16 cellular contexts compared by ENCODE assay signal in the genomic region with DNA sequence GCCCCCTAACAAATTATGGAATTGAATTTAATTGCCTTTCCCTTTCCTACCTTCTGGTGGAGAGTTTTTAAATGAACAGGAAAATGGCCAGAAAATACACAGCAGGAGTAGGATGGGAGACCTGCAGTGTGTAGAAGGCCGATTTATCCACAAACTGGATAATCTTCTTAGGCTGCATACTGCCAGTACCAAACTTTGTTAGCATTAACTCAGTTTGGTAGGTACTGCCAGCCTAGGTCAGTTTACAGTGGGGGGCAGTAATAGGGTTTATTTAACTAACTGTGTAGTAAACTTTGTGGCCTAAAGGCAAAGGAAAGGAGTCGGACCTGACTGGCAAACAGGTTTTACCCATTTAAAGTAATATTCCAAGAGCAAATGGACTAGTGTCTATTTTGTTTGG. TPM values are rescaled to one million over a fixed set of nuclear protein-coding genes. Genes with fewer than 3 reads are reported as not detected.
DNase-seq lines count a peak whose midpoint lies in the region; ATAC-seq and TF ChIP-seq lines count a peak whose summit lies in the region.
"Had no signal": no experiment of that assay in that cellular context is flagged by ENCODE, and none has a peak within 500 bp of the region (broad histone marks: within the 10 kb centered on the region; RNA-seq: fewer than 3 reads in every experiment).

No MANE protein-coding gene starts in this region.

- no peak overlapping the region for H2AK5ac ChIP-seq in mesenchymal stem cell (ENCODE audit: low read length, severe bottlenecking)

- H3K18ac ChIP-seq in mesenchymal stem cell (ENCODE audit: low read depth in 1 of 2, low read length in 2 of 2) = no peak overlapping the region

- H3K4me1 Mint-ChIP-seq in activated B cell treated with CpG ODN at 0.5 μM for 24 hours = peaks cover 75% of the 10 kb centered on the region

- no peak overlapping the region for H3K4me2 ChIP-seq in mesenchymal stem cell (ENCODE audit: low read length, poor library complexity, severe bottlenecking)

- H4K91ac ChIP-seq in mesenchymal stem cell (ENCODE audit: low read length) = no peak overlapping the region

- H3K27ac ChIP-seq in HEK293 (ENCODE audit: extremely low read depth, low read depth, low read length) = peak overlapping the region; percentile 47; the same call in 1 of the 2 replicates
- no peak overlapping the region for H3K27ac ChIP-seq in mesenchymal stem cell (ENCODE audit: low read length, poor library complexity, severe bottlenecking)

- CTCF ChIA-PET in HEK293 (lab: Yijun Ruan, JAX) (no interaction called here), activated B cell treated with CpG ODN at 0.5 μM for 24 hours (lab: Charles Lee) (interaction anchor here (3.4 kb wide), 1 partner anchor 122 kb away, joined by 13 read pairs; no protein-coding TSS in a partner anchor)

- H4K8ac ChIP-seq in mesenchymal stem cell (ENCODE audit: low read length) = no peak overlapping the region

- no peak overlapping the region for H2BK15ac ChIP-seq in mesenchymal stem cell (ENCODE audit: low read depth, poor library complexity, severe bottlenecking)

- H3K4ac ChIP-seq in mesenchymal stem cell (ENCODE audit: low read depth in 1 of 2, low read length in 2 of 2) = no peak overlapping the region

- no peak overlapping the region for H3K14ac ChIP-seq in mesenchymal stem cell (ENCODE audit: low read length in 2 of 2)

- H3K27me3 Mint-ChIP-seq in activated B cell treated with CpG ODN at 0.5 μM for 24 hours = no peaks in the 10 kb centered on the region

- H3K4me1 ChIP-seq in HEK293 (ENCODE audit: control insufficient read depth, insufficient read depth, low read length) = peaks cover 8% of the 10 kb centered on the region
- H3K4me1 ChIP-seq in mesenchymal stem cell (ENCODE audit: control insufficient read depth, insufficient read depth, low read depth, low read length) = peaks cover 2% of the 10 kb centered on the region

- H3K4me3 Mint-ChIP-seq in activated B cell treated with CpG ODN at 0.5 μM for 24 hours = peak overlapping the region; percentile 53

- DNase-seq in SIG-M5 treated with dmso at 0.1 percent for 504 hours (lab: John Stamatoyannopoulos, UW; ENCODE audit: unreplicated experiment) (peak; percentile 100), SIG-M5 (lab: John Stamatoyannopoulos, UW) (no peak), activated B cell treated with CpG ODN at 0.5 μM for 24 hours (no peak), mesenchymal stem cell (no peak), KG1 (lab: John Stamatoyannopoulos, UW) (no peak)
- DNase-seq: 8988T; effector memory CD4-positive, alpha-beta T cell; GF-D8; mesendoderm; NCI-H1105; NCI-H446; posterior cingulate gyrus had no signal

- no peaks in the 10 kb centered on the region for H3K27me3 ChIP-seq in mesenchymal stem cell (ENCODE audit: control insufficient read depth in 1 of 2, insufficient read depth in 1 of 2, low read length in 2 of 2)

- POLR2A ChIA-PET in HEK293 (lab: Yijun Ruan, JAX) (no interaction called here), activated B cell treated with CpG ODN at 0.5 μM for 24 hours (lab: Charles Lee) (interaction anchor here (2.5 to 5.9 kb wide), 2 partner anchors 38 to 94 kb away, joined by 15 to 75 read pairs; no protein-coding TSS in a partner anchor)

- H3K23ac ChIP-seq in mesenchymal stem cell (ENCODE audit: low read length in 2 of 2) = no peak overlapping the region

- H3K9me3 ChIP-seq in HEK293 (ENCODE audit: control insufficient read depth, insufficient read depth, low read depth, low read length) (no peaks in the 10 kb centered on the region), mesenchymal stem cell (ENCODE audit: control insufficient read depth, low read length) (no peaks in the 10 kb centered on the region)

- ATAC-seq in activated B cell treated with CpG ODN at 0.5 μM for 24 hours (ENCODE audit: low read depth) (no peak), HG02678 (IDR thresholded peaks at IDR 0.05; ENCODE audit: unreplicated experiment) (no peak), HG02571 (IDR thresholded peaks at IDR 0.05; ENCODE audit: unreplicated experiment) (no peak)
- ATAC-seq: HCT116 had no signal

- H2BK12ac ChIP-seq in mesenchymal stem cell (ENCODE audit: low read length in 2 of 2) = no peak overlapping the region

- H3K4me3 ChIP-seq in HEK293 (ENCODE audit: low read depth, low read length) (no peak overlapping the region), mesenchymal stem cell (ENCODE audit: insufficient read depth in 1 of 2, low read depth in 1 of 2, low read length in 2 of 2) (peak overlapping the region in 1 of 2 experiments; percentile 8)

- no peak overlapping the region for H2BK120ac ChIP-seq in mesenchymal stem cell (ENCODE audit: low read depth, low read length)

- no peaks in the 10 kb centered on the region for H3K9me3 Mint-ChIP-seq in activated B cell treated with CpG ODN at 0.5 μM for 24 hours

- H3K36me3 Mint-ChIP-seq in activated B cell treated with CpG ODN at 0.5 μM for 24 hours (ENCODE audit: low read depth) = peaks cover 47% of the 10 kb centered on the region

- H3K79me1 ChIP-seq in mesenchymal stem cell (replicated peaks; ENCODE audit: low read length, poor library complexity, severe bottlenecking) = peaks cover 7% of the 10 kb centered on the region

- H3K9ac ChIP-seq in mesenchymal stem cell (ENCODE audit: low read length) = peak overlapping the region; percentile 33

- TF ChIP-seq CTCF in HEK293 (tag by site-specific recombination; IDR thresholded peaks at IDR 0.05) = no peak
- no peak for TF ChIP-seq CTCF in activated B cell treated with CpG ODN at 0.5 μM for 24 hours (IDR thresholded peaks at IDR 0.05)

- H3K36me3 ChIP-seq in HEK293 (ENCODE audit: control insufficient read depth in 2 of 2, insufficient read depth in 1 of 2, low read length in 2 of 2) (no peaks in the 10 kb centered on the region), mesenchymal stem cell (ENCODE audit: control insufficient read depth in 1 of 2, insufficient read depth in 2 of 2, low read depth in 1 of 2, low read length in 2 of 2) (peaks cover 0 to 4% of the 10 kb centered on the region in 2 experiments)

- intact Hi-C loops in activated B cell treated with CpG ODN at 0.5 μM for 24 hours (cut with micrococcal nuclease) = no loop called here

- no peak overlapping the region for H2AFZ ChIP-seq in mesenchymal stem cell (ENCODE audit: low read depth, low read length)

- no peak overlapping the region for H2BK5ac ChIP-seq in mesenchymal stem cell (ENCODE audit: low read depth, low read length, poor library complexity, severe bottlenecking)

- peak overlapping the region; percentile 57 for H3K27ac Mint-ChIP-seq in activated B cell treated with CpG ODN at 0.5 μM for 24 hours

- WGBS in mesenchymal stem cell = 82% methylated on average over 2 of the region's 2 CpGs

TF ChIP-seq in HEK293, 187 proteins besides CTCF, POLR2A, EP300 and RAD21 (continues in another document):
- TF ChIP-seq ZNF670 (tag by site-specific recombination; IDR thresholded peaks at IDR 0.05; ENCODE audit: low read depth) (no peak), ZNF391 (tag by site-specific recombination; IDR thresholded peaks at IDR 0.05; ENCODE audit: borderline replicate concordance, low read depth) (no peak), KLF10 (tag by site-specific recombination; IDR thresholded peaks at IDR 0.05) (no peak), IKZF3 (tag by site-specific recombination; IDR thresholded peaks at IDR 0.05) (peak; percentile 27), ZNF133 (tag by site-specific recombination; IDR thresholded peaks at IDR 0.05) (no peak), ZNF623 (tag by site-specific recombination; IDR thresholded peaks at IDR 0.05) (no peak), ZSCAN30 (tag by site-specific recombination; IDR thresholded peaks at IDR 0.05) (peak; percentile 15; the same call in 1 of the 2 replicates), ZNF184 (tag by site-specific recombination; IDR thresholded peaks at IDR 0.05) (no peak), YY2 (tag by site-specific recombination; IDR thresholded peaks at IDR 0.05) (no peak), SCRT2 (tag by site-specific recombination; IDR thresholded peaks at IDR 0.05) (no peak), ZNF473 (tag by site-specific recombination; IDR thresholded peaks at IDR 0.05) (no peak), ZNF529 (tag by site-specific recombination; IDR thresholded peaks at IDR 0.05; ENCODE audit: insufficient replicate concordance) (no peak), ZBTB8A (tag by site-specific recombination; IDR thresholded peaks at IDR 0.05) (no peak), ZNF324 (tag by site-specific recombination; IDR thresholded peaks at IDR 0.05) (no peak)
- TF ChIP-seq, protein P1, sequence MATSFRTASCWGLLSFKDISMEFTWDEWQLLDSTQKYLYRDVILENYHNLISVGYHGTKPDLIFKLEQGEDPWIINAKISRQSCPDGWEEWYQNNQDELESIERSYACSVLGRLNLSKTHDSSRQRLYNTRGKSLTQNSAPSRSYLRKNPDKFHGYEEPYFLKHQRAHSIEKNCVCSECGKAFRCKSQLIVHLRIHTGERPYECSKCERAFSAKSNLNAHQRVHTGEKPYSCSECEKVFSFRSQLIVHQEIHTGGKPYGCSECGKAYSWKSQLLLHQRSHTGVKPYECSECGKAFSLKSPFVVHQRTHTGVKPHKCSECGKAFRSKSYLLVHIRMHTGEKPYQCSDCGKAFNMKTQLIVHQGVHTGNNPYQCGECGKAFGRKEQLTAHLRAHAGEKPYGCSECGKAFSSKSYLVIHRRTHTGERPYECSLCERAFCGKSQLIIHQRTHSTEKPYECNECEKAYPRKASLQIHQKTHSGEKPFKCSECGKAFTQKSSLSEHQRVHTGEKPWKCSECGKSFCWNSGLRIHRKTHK (tag by site-specific recombination; IDR thresholded peaks at IDR 0.05) = no peak
- TF ChIP-seq, protein P2, sequence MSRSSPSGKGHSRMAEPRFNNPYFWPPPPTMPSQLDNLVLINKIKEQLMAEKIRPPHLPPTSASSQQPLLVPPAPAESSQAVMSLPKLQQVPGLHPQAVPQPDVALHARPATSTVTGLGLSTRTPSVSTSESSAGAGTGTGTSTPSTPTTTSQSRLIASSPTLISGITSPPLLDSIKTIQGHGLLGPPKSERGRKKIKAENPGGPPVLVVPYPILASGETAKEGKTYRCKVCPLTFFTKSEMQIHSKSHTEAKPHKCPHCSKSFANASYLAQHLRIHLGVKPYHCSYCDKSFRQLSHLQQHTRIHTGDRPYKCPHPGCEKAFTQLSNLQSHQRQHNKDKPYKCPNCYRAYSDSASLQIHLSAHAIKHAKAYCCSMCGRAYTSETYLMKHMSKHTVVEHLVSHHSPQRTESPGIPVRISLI (tag by site-specific recombination; IDR thresholded peaks at IDR 0.05) = no peak

RNA-seq across cellular contexts. Expression of a gene that starts 4.6 kb away (rescaled TPM):
- total RNA-seq in activated B cell treated with CpG ODN at 0.5 μM for 24 hours = 186 and 187 TPM in 2 replicates
- polyA plus RNA-seq in mesenchymal stem cell (2013, experiment 1 of 2) = 16.9 TPM
- 16.3 TPM for polyA plus RNA-seq in mesenchymal stem cell (2013, experiment 2 of 2)
